1 cellular context compared by ENCODE assay signal in genomic region chr10:22042557-22043326, GRCh38.
A peak's percentile ranks its signal among the peaks of the same experiment; 100 is the strongest.
TF ChIP-seq lines count a peak whose summit lies in the region.

No MANE protein-coding gene starts in this region.

TF ChIP-seq in K562, 482 proteins besides CTCF, POLR2A, EP300 and RAD21 (continued from another document and continues in another):
- TF ChIP-seq, protein P1, sequence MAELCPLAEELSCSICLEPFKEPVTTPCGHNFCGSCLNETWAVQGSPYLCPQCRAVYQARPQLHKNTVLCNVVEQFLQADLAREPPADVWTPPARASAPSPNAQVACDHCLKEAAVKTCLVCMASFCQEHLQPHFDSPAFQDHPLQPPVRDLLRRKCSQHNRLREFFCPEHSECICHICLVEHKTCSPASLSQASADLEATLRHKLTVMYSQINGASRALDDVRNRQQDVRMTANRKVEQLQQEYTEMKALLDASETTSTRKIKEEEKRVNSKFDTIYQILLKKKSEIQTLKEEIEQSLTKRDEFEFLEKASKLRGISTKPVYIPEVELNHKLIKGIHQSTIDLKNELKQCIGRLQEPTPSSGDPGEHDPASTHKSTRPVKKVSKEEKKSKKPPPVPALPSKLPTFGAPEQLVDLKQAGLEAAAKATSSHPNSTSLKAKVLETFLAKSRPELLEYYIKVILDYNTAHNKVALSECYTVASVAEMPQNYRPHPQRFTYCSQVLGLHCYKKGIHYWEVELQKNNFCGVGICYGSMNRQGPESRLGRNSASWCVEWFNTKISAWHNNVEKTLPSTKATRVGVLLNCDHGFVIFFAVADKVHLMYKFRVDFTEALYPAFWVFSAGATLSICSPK (IDR thresholded peaks at IDR 0.05; ENCODE audit: borderline replicate concordance) = no peak
- no peak for TF ChIP-seq BRCA1 (IDR thresholded peaks at IDR 0.05)
- TF ChIP-seq BRCA1 (CRISPR knock-in tag; IDR thresholded peaks at IDR 0.05) = no peak
- TF ChIP-seq SMARCC2 (IDR thresholded peaks at IDR 0.05; ENCODE audit: low read depth) = 0 out of 2 replicates have a peak, but pooled peaks have one; percentile 31
- no peak for TF ChIP-seq FOXJ2 (tag; IDR thresholded peaks at IDR 0.05)
- no peak for TF ChIP-seq ZNF134 (CRISPR knock-in tag; conservative IDR thresholded peaks at IDR 0.05)
- no peak for TF ChIP-seq ZBTB40 (IDR thresholded peaks at IDR 0.05)
- no peak for TF ChIP-seq ZBTB40 (CRISPR knock-in tag; IDR thresholded peaks at IDR 0.05)
- TF ChIP-seq MEIS2 (IDR thresholded peaks at IDR 0.05; ENCODE audit: partially characterized antibody) = peak; percentile 47
- TF ChIP-seq DACH1 (IDR thresholded peaks at IDR 0.05; ENCODE audit: partially characterized antibody) = no peak
- no peak for TF ChIP-seq CBFB (CRISPR knock-in tag; IDR thresholded peaks at IDR 0.05)
- TF ChIP-seq MTA3 (IDR thresholded peaks at IDR 0.05; ENCODE audit: borderline replicate concordance) = 0 out of 2 replicates have a peak, but pooled peaks have one; percentile 23
- TF ChIP-seq DPF2 (IDR thresholded peaks at IDR 0.05) = peak; percentile 68
- no peak for TF ChIP-seq ZBED1 (IDR thresholded peaks at IDR 0.05)
- TF ChIP-seq HMGN3 (IDR thresholded peaks at IDR 0.05; ENCODE audit: borderline replicate concordance, extremely low read depth, insufficient read length, low read depth, low read length) = no peak
- peak; percentile 27; the same call in 1 of the 2 replicates for TF ChIP-seq SOX6 (IDR thresholded peaks at IDR 0.05)
- TF ChIP-seq, protein P2, sequence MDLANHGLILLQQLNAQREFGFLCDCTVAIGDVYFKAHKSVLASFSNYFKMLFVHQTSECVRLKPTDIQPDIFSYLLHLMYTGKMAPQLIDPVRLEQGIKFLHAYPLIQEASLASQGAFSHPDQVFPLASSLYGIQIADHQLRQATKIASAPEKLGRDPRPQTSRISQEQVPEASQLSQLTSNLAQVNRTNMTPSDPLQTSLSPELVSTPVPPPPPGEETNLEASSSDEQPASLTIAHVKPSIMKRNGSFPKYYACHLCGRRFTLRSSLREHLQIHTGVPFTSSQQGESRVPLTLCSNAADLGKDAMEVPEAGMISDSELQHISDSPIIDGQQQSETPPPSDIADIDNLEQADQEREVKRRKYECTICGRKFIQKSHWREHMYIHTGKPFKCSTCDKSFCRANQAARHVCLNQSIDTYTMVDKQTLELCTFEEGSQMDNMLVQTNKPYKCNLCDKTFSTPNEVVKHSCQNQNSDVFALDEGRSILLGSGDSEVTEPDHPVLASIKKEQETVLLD (IDR thresholded peaks at IDR 0.05) = peak; percentile 32; the same call in 1 of the 2 replicates
- TF ChIP-seq MAFF (IDR thresholded peaks at IDR 0.05; ENCODE audit: low read length) = peak; percentile 97
- 0 out of 4 replicates have a peak, but pooled peaks of 1 of the 2 experiments have one; percentile 17 for TF ChIP-seq HDAC1 (IDR thresholded peaks at IDR 0.05)
- no peak; the same call in 1 of the 2 replicates for TF ChIP-seq EP400 (IDR thresholded peaks at IDR 0.05)
- TF ChIP-seq MXI1 (IDR thresholded peaks at IDR 0.05; ENCODE audit: low read depth, low read length) = no peak
- no peak for TF ChIP-seq XRCC4 (IDR thresholded peaks at IDR 0.05; ENCODE audit: extremely low read depth, insufficient read depth, insufficient read length)
- TF ChIP-seq MYC (IDR thresholded peaks at IDR 0.05; ENCODE audit: low read depth, low read length) = no peak
- no peak for TF ChIP-seq MYC (CRISPR knock-in tag; IDR thresholded peaks at IDR 0.05; ENCODE audit: borderline replicate concordance, low read depth)
- TF ChIP-seq TRIM28 (IDR thresholded peaks at IDR 0.05) = no peak
- no peak for TF ChIP-seq ZNF444 (CRISPR knock-in tag; IDR thresholded peaks at IDR 0.05)
- TF ChIP-seq NFATC3 (IDR thresholded peaks at IDR 0.05) = no peak
- TF ChIP-seq ARHGAP35 (IDR thresholded peaks at IDR 0.05; ENCODE audit: partially characterized antibody) = no peak
- 0 out of 2 replicates have a peak, but pooled peaks have one; percentile 16 for TF ChIP-seq CTBP1 (IDR thresholded peaks at IDR 0.05; ENCODE audit: borderline replicate concordance)
- no peak for TF ChIP-seq NRF1 (conservative IDR thresholded peaks at IDR 0.05 in 1 of 2, IDR thresholded peaks at IDR 0.05 in 1 of 2)
- 0 out of 2 replicates have a peak, but pooled peaks have one; percentile 6 for TF ChIP-seq TAL1 (IDR thresholded peaks at IDR 0.05)
- no peak for TF ChIP-seq KLF10 (CRISPR knock-in tag; IDR thresholded peaks at IDR 0.05)
- peak; percentile 96 for TF ChIP-seq MAFK (IDR thresholded peaks at IDR 0.05; ENCODE audit: low read length)
- TF ChIP-seq NELFE (IDR thresholded peaks at IDR 0.05; ENCODE audit: insufficient read depth, insufficient read length) = no peak
- no peak for TF ChIP-seq SRSF3 (IDR thresholded peaks at IDR 0.05; ENCODE audit: insufficient read depth, low read length)
- peak; percentile 100 for TF ChIP-seq NFE2 (IDR thresholded peaks at IDR 0.05; ENCODE audit: low read depth)
- peak; percentile 91 for TF ChIP-seq BACH1 (tag; IDR thresholded peaks at IDR 0.05)
- TF ChIP-seq, protein P3, sequence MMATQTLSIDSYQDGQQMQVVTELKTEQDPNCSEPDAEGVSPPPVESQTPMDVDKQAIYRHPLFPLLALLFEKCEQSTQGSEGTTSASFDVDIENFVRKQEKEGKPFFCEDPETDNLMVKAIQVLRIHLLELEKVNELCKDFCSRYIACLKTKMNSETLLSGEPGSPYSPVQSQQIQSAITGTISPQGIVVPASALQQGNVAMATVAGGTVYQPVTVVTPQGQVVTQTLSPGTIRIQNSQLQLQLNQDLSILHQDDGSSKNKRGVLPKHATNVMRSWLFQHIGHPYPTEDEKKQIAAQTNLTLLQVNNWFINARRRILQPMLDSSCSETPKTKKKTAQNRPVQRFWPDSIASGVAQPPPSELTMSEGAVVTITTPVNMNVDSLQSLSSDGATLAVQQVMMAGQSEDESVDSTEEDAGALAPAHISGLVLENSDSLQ (IDR thresholded peaks at IDR 0.05) = peak; percentile 93
- no peak for TF ChIP-seq MED1 (CRISPR knock-in tag; IDR thresholded peaks at IDR 0.05; ENCODE audit: borderline replicate concordance)
- no peak for TF ChIP-seq KAT2B (IDR thresholded peaks at IDR 0.05; ENCODE audit: low read depth, low read length)
- TF ChIP-seq, protein P4, sequence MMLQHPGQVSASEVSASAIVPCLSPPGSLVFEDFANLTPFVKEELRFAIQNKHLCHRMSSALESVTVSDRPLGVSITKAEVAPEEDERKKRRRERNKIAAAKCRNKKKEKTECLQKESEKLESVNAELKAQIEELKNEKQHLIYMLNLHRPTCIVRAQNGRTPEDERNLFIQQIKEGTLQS (IDR thresholded peaks at IDR 0.05) = peak; percentile 49
- TF ChIP-seq, protein P4 (CRISPR knock-in tag; conservative IDR thresholded peaks at IDR 0.05) = no peak
- no peak for TF ChIP-seq ZBTB49 (CRISPR knock-in tag; IDR thresholded peaks at IDR 0.05; ENCODE audit: borderline replicate concordance)
- TF ChIP-seq SMARCE1 (IDR thresholded peaks at IDR 0.05) = peak; percentile 66
- TF ChIP-seq, protein P5, sequence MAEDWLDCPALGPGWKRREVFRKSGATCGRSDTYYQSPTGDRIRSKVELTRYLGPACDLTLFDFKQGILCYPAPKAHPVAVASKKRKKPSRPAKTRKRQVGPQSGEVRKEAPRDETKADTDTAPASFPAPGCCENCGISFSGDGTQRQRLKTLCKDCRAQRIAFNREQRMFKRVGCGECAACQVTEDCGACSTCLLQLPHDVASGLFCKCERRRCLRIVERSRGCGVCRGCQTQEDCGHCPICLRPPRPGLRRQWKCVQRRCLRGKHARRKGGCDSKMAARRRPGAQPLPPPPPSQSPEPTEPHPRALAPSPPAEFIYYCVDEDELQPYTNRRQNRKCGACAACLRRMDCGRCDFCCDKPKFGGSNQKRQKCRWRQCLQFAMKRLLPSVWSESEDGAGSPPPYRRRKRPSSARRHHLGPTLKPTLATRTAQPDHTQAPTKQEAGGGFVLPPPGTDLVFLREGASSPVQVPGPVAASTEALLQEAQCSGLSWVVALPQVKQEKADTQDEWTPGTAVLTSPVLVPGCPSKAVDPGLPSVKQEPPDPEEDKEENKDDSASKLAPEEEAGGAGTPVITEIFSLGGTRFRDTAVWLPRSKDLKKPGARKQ (CRISPR knock-in tag; IDR thresholded peaks at IDR 0.05) = no peak
